Comparison of ENCODE assay signal across 20 cellular contexts in genomic region chr2:220858101-220858500, GRCh38.
DNase-seq lines count a peak whose midpoint lies in the region; ATAC-seq and TF ChIP-seq lines count a peak whose summit lies in the region.
"Had no signal": no experiment of that assay in that cellular context is flagged by ENCODE, and none has a peak within 500 bp of the region (broad histone marks: within the 10 kb centered on the region; RNA-seq: fewer than 3 reads in every experiment).

No MANE protein-coding gene starts in this region.

- ATAC-seq in GM18861 (IDR thresholded peaks at IDR 0.05; ENCODE audit: unreplicated experiment): no peak
- ATAC-seq: Right ventricle myocardium inferior had no signal

- H3K27ac Mint-ChIP-seq in HFFc6 (no peak overlapping the region), chondrocyte (ENCODE audit: unreplicated experiment) (no peak overlapping the region), neural progenitor cell (no peak overlapping the region)
- H3K27ac Mint-ChIP-seq: B cell; T-helper 1 cell treated with Interleukin-12 subunit alpha and Interleukin-12 subunit beta and Interleukin-4 antibody, amounts not matched to agents 30 μg/mL and 1 μg/mL, for 36 hours had no signal

- no peaks in the 10 kb centered on the region for H3K79me2 ChIP-seq in neural progenitor cell (ENCODE audit: low read depth)

- no peaks in the 10 kb centered on the region; the same call in 1 of the 2 replicates for H3K9me3 Mint-ChIP-seq in HFFc6
- no peaks in the 10 kb centered on the region for H3K9me3 Mint-ChIP-seq in chondrocyte (ENCODE audit: low read depth)
- H3K9me3 Mint-ChIP-seq in neural progenitor cell: peaks cover 2% of the 10 kb centered on the region
- H3K9me3 Mint-ChIP-seq: T-helper 1 cell treated with Interleukin-12 subunit alpha and Interleukin-12 subunit beta and Interleukin-4 antibody, amounts not matched to agents 30 μg/mL and 1 μg/mL, for 36 hours had no signal

- no peaks in the 10 kb centered on the region for H4K20me1 ChIP-seq in neural progenitor cell (ENCODE audit: low read depth)

- no peak overlapping the region for H3K9ac ChIP-seq in neural progenitor cell

- no peak overlapping the region for H3K4me2 ChIP-seq in neural progenitor cell

- no peak overlapping the region for H2AFZ ChIP-seq in neural progenitor cell (replicated peaks)

- no peaks in the 10 kb centered on the region for H3F3A ChIP-seq in neural progenitor cell (ENCODE audit: low read depth)

- H3K9me3 ChIP-seq in neural progenitor cell (ENCODE audit: low read depth): no peaks in the 10 kb centered on the region
- H3K9me3 ChIP-seq: SJSA1 had no signal

- H3K27ac ChIP-seq in C4-2B: no peak overlapping the region
- H3K27ac ChIP-seq in neural progenitor cell: no peak overlapping the region
- H3K27ac ChIP-seq: SJSA1 had no signal

- H3K4me1 ChIP-seq in neural progenitor cell: no peaks in the 10 kb centered on the region
- H3K4me1 ChIP-seq: SJSA1 had no signal

- no peak overlapping the region for H3K4me3 ChIP-seq in neural progenitor cell
- H3K4me3 ChIP-seq: SJSA1 had no signal

- no peaks in the 10 kb centered on the region for H3K36me3 ChIP-seq in neural progenitor cell
- H3K36me3 ChIP-seq: SJSA1 had no signal

- TF ChIP-seq CTCF in C4-2B (conservative IDR thresholded peaks at IDR 0.05) (0 out of 2 replicates have a peak, but pooled peaks have one; percentile 10), HFFc6 (IDR thresholded peaks at IDR 0.05) (peak; percentile 22; the same call in 1 of the 2 replicates), chondrocyte (IDR thresholded peaks at IDR 0.05) (peak; percentile 24), neural progenitor cell (IDR thresholded peaks at IDR 0.05) (peak; percentile 13)

- DNase-seq in HFFc6: no peak
- no peak for DNase-seq in chondrocyte (ENCODE audit: low spot score)
- no peak for DNase-seq in neural progenitor cell (ENCODE audit: low spot score)
- no peak for DNase-seq in foreskin melanocyte
- no peak for DNase-seq in NCI-H146 treated with DMSO at 0.1 percent for 48 hours (lab: John Stamatoyannopoulos, UW; ENCODE audit: unreplicated experiment)
- DNase-seq: DMS79, H7, KG1, NCI-H1105 treated with DMSO at 0.1 percent for 48 hours, NCI-H1694, NCI-H2081 treated with DMSO at 0.1 percent for 48 hours, NCI-H2227 treated with DMSO at 0.1 percent for 48 hours, NCI-H510A, NCI-H748 treated with DMSO at 0.1 percent for 48 hours had no signal

- no peaks in the 10 kb centered on the region; the same call in 1 of the 2 replicates for H3K27me3 Mint-ChIP-seq in HFFc6 (ENCODE audit: insufficient read depth)
- no peaks in the 10 kb centered on the region for H3K27me3 Mint-ChIP-seq in chondrocyte (ENCODE audit: low read depth)
- peaks cover 7% of the 10 kb centered on the region for H3K27me3 Mint-ChIP-seq in neural progenitor cell (ENCODE audit: insufficient read depth, low read depth)

- H3K4me1 Mint-ChIP-seq in HFFc6 (ENCODE audit: low read depth) (peaks cover 5% of the 10 kb centered on the region), chondrocyte (ENCODE audit: low read depth) (no peaks in the 10 kb centered on the region), neural progenitor cell (peaks cover 5% of the 10 kb centered on the region)
- H3K4me1 Mint-ChIP-seq: B cell had no signal

- H3K36me3 Mint-ChIP-seq in HFFc6 (ENCODE audit: low read depth) (no peaks in the 10 kb centered on the region), chondrocyte (ENCODE audit: low read depth) (no peaks in the 10 kb centered on the region), neural progenitor cell (no peaks in the 10 kb centered on the region)

- H3K27me3 ChIP-seq in neural progenitor cell: no peaks in the 10 kb centered on the region
- H3K27me3 ChIP-seq: SJSA1 had no signal

- H3K4me3 Mint-ChIP-seq in HFFc6 (no peak overlapping the region), chondrocyte (ENCODE audit: unreplicated experiment) (no peak overlapping the region), neural progenitor cell (no peak overlapping the region)
- H3K4me3 Mint-ChIP-seq: B cell; T-helper 1 cell treated with Interleukin-12 subunit alpha and Interleukin-12 subunit beta and Interleukin-4 antibody, amounts not matched to agents 30 μg/mL and 1 μg/mL, for 36 hours had no signal
